25 cellular contexts compared by ENCODE assay signal in the genomic region with DNA sequence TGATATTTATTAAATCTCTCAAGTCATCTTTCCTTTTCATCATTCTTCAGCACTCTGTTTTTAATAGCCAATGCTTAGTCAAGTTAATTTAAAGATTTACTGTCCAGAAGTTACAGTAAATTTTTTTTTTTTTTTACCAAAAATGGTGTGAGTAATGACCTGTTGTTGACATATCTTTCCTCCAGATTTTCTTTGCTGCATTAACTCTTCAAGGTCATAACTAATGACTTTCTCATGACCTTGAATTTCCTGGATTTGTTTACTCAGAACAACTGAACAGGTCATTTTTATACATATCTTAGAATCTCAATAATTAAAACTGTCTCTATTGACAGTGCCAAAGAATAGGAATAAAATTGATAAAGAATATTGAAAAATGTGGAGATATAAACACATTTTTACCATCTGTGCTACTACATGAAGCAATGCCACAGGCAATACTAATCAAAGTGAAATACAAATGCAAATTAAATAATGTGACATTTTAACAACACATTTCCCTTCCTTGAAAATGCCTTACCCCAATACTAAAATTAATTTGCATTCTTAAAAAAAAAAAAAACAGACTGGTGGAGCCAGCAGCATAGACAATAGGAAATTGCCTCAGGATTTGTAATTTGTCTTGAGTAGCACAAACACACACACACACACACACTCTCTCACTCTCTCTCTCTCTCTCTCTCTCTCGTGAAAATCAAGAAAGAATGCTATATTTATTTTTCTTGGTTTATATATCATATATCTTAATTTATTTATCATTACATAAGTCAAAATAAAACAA. TPM values are rescaled to one million over a fixed set of nuclear protein-coding genes. Genes with fewer than 3 reads are reported as not detected.
DNase-seq lines count a peak whose midpoint lies in the region; ATAC-seq and TF ChIP-seq lines count a peak whose summit lies in the region.
"Had no signal": no experiment of that assay in that cellular context is flagged by ENCODE, and none has a peak within 500 bp of the region (broad histone marks: within the 10 kb centered on the region; RNA-seq: fewer than 3 reads in every experiment).

No MANE protein-coding gene starts in this region.

- H3K79me2 ChIP-seq in ACC112 (ENCODE audit: control insufficient read depth, insufficient read depth, low read length, unreplicated experiment): no peaks in the 10 kb centered on the region

- peaks cover 34% of the 10 kb centered on the region for H3K4me1 Mint-ChIP-seq in activated T-helper 2 cell treated with anti-CD3 and anti-CD28 coated beads, Interferon-gamma antibody, Interleukin-2, Interleukin-4, amounts not matched to agents 10 μg/mL and 5 μg/mL and 100 μg/mL, durations not matched to agents 14 hours and 24 hours and 36 hours (ENCODE audit: low read depth)
- peaks cover 26% of the 10 kb centered on the region for H3K4me1 Mint-ChIP-seq in type B pancreatic cell (ENCODE audit: unreplicated experiment)
- H3K4me1 Mint-ChIP-seq: activated B cell treated with CpG ODN at 0.5 μM for 24 hours had no signal

- no peaks in the 10 kb centered on the region for H3K9me3 ChIP-seq in aorta (ENCODE audit: control insufficient read depth, low read length)
- H3K9me3 ChIP-seq: HAP-1, ovary, transverse colon had no signal

- 45 to 63% methylated on average over 1 of the region's 1 CpG for WGBS in aorta, 2 donors

- no peak for TF ChIP-seq CTCF in type B pancreatic cell (conservative IDR thresholded peaks at IDR 0.05)

- DNase-seq in M059J (ENCODE audit: low read depth) (peak; percentile 50), left kidney (ENCODE audit: low read depth, low spot score) (peak; percentile 29), aorta (no peak), AG20443 (ENCODE audit: low spot score) (no peak), type B pancreatic cell (ENCODE audit: extremely low spot score, unreplicated experiment) (no peak), NCI-H1105 treated with DMSO at 0.1 percent for 48 hours (lab: John Stamatoyannopoulos, UW) (no peak)
- no peak for DNase-seq in activated T-helper 2 cell treated with anti-CD3 and anti-CD28 coated beads, Interferon-gamma antibody, Interleukin-2, Interleukin-4, amounts not matched to agents 10 μg/mL and 5 μg/mL and 100 μg/mL, durations not matched to agents 14 hours and 24 hours and 36 hours (ENCODE audit: low spot score)
- DNase-seq: ACHN; activated B cell treated with CpG ODN at 0.5 μM for 24 hours; activated CD4-positive, alpha-beta memory T cell treated with anti-CD3 and anti-CD28 coated beads for 36 hours; activated effector memory CD4-positive, alpha-beta T cell treated with anti-CD3 and anti-CD28 coated beads, Interleukin-2, amount 50 U/mL, for 16 hours; effector CD8-positive, alpha-beta T cell; left cardiac atrium; naive thymus-derived CD8-positive, alpha-beta T cell; NCI-H1105; NCI-H524; ovary; stimulated activated CD4-positive, alpha-beta T cell treated with anti-CD3 and anti-CD28 coated beads, Interleukin-12 subunit alpha, Interleukin-12 subunit beta, amount 100 ng/mL, for 4 hours; transverse colon had no signal

- peak overlapping the region; percentile 36; the same call in 1 of the 2 replicates for H3K27ac ChIP-seq in ACC112 (ENCODE audit: low read depth, low read length)
- H3K27ac ChIP-seq in aorta (ENCODE audit: low read depth in 1 of 2, low read length in 2 of 2): no peak overlapping the region
- H3K27ac ChIP-seq: KMS-11, ovary, transverse colon had no signal

- H3K27ac Mint-ChIP-seq in activated T-helper 2 cell treated with anti-CD3 and anti-CD28 coated beads, Interferon-gamma antibody, Interleukin-2, Interleukin-4, amounts not matched to agents 10 μg/mL and 5 μg/mL and 100 μg/mL, durations not matched to agents 14 hours and 24 hours and 36 hours: peak overlapping the region; percentile 35
- no peak overlapping the region for H3K27ac Mint-ChIP-seq in type B pancreatic cell
- H3K27ac Mint-ChIP-seq: activated B cell treated with CpG ODN at 0.5 μM for 24 hours; activated CD4-positive, alpha-beta memory T cell treated with anti-CD3 and anti-CD28 coated beads for 36 hours; CD14-positive monocyte; naive thymus-derived CD8-positive, alpha-beta T cell had no signal

- no peak for ATAC-seq in aorta (ENCODE audit: low FRiP score)
- ATAC-seq: left cardiac atrium; naive thymus-derived CD8-positive, alpha-beta T cell had no signal

- peaks cover 6% of the 10 kb centered on the region for H3K9me3 Mint-ChIP-seq in activated T-helper 2 cell treated with anti-CD3 and anti-CD28 coated beads, Interferon-gamma antibody, Interleukin-2, Interleukin-4, amounts not matched to agents 10 μg/mL and 5 μg/mL and 100 μg/mL, durations not matched to agents 14 hours and 24 hours and 36 hours
- H3K9me3 Mint-ChIP-seq in type B pancreatic cell: peaks cover 5% of the 10 kb centered on the region
- H3K9me3 Mint-ChIP-seq: activated CD4-positive, alpha-beta memory T cell treated with anti-CD3 and anti-CD28 coated beads for 36 hours had no signal

- H3K4me1 ChIP-seq in ACC112 (ENCODE audit: control insufficient read depth, insufficient read depth, low read length, unreplicated experiment): peaks cover 32% of the 10 kb centered on the region
- H3K4me1 ChIP-seq in aorta (ENCODE audit: control insufficient read depth in 1 of 2, insufficient read depth in 2 of 2, low read length in 2 of 2): peaks cover 0 to under 1% of the 10 kb centered on the region in 2 donors
- H3K4me1 ChIP-seq: HAP-1 had no signal

- no peak overlapping the region for H3K4me3 ChIP-seq in ACC112 (ENCODE audit: low read depth, low read length)
- no peak overlapping the region for H3K4me3 ChIP-seq in aorta (ENCODE audit: low read length in 2 of 2)
- H3K4me3 ChIP-seq: HAP-1, ovary, transverse colon had no signal

- intact Hi-C loops in activated T-helper 2 cell treated with anti-CD3 and anti-CD28 coated beads, Interferon-gamma antibody, Interleukin-2, Interleukin-4, amounts not matched to agents 10 μg/mL and 5 μg/mL and 100 μg/mL, durations not matched to agents 14 hours and 24 hours and 36 hours (cut with micrococcal nuclease): loop anchor here (2.0 to 10.0 kb wide), 4 partner anchors 15 to 799 kb away; no protein-coding TSS in a partner anchor
- intact Hi-C loops in aorta (cut with DNase I): no loop called here

- H3K27me3 ChIP-seq in ACC112 (ENCODE audit: insufficient read depth, low read length): no peaks in the 10 kb centered on the region
- H3K27me3 ChIP-seq in aorta (ENCODE audit: control insufficient read depth in 1 of 2, insufficient read depth in 2 of 2, low read length in 1 of 2): no peaks in the 10 kb centered on the region
- H3K27me3 ChIP-seq: ovary, transverse colon had no signal

- no peak overlapping the region for H3K4me3 Mint-ChIP-seq in activated T-helper 2 cell treated with anti-CD3 and anti-CD28 coated beads, Interferon-gamma antibody, Interleukin-2, Interleukin-4, amounts not matched to agents 10 μg/mL and 5 μg/mL and 100 μg/mL, durations not matched to agents 14 hours and 24 hours and 36 hours (ENCODE audit: low read depth)
- no peak overlapping the region for H3K4me3 Mint-ChIP-seq in type B pancreatic cell
- H3K4me3 Mint-ChIP-seq: activated B cell treated with CpG ODN at 0.5 μM for 24 hours; activated CD4-positive, alpha-beta memory T cell treated with anti-CD3 and anti-CD28 coated beads for 36 hours; CD14-positive monocyte; mesothelial cell of epicardium; naive thymus-derived CD8-positive, alpha-beta T cell had no signal

- H3K27me3 Mint-ChIP-seq in activated T-helper 2 cell treated with anti-CD3 and anti-CD28 coated beads, Interferon-gamma antibody, Interleukin-2, Interleukin-4, amounts not matched to agents 10 μg/mL and 5 μg/mL and 100 μg/mL, durations not matched to agents 14 hours and 24 hours and 36 hours (ENCODE audit: low read depth): peaks cover 4% of the 10 kb centered on the region
- peaks cover 3% of the 10 kb centered on the region for H3K27me3 Mint-ChIP-seq in type B pancreatic cell
- H3K27me3 Mint-ChIP-seq: activated B cell treated with CpG ODN at 0.5 μM for 24 hours; activated CD4-positive, alpha-beta memory T cell treated with anti-CD3 and anti-CD28 coated beads for 36 hours; naive thymus-derived CD8-positive, alpha-beta T cell had no signal

- no peaks in the 10 kb centered on the region for H3K36me3 ChIP-seq in ACC112 (ENCODE audit: insufficient read depth, low read length)
- no peaks in the 10 kb centered on the region for H3K36me3 ChIP-seq in aorta (ENCODE audit: control insufficient read depth in 1 of 2, insufficient read depth in 2 of 2, low read length in 1 of 2)
- H3K36me3 ChIP-seq: HAP-1, ovary, transverse colon had no signal

- H3K36me3 Mint-ChIP-seq in activated T-helper 2 cell treated with anti-CD3 and anti-CD28 coated beads, Interferon-gamma antibody, Interleukin-2, Interleukin-4, amounts not matched to agents 10 μg/mL and 5 μg/mL and 100 μg/mL, durations not matched to agents 14 hours and 24 hours and 36 hours (ENCODE audit: low read depth): peaks cover 5% of the 10 kb centered on the region
- H3K36me3 Mint-ChIP-seq in type B pancreatic cell: no peaks in the 10 kb centered on the region
- H3K36me3 Mint-ChIP-seq: activated CD4-positive, alpha-beta memory T cell treated with anti-CD3 and anti-CD28 coated beads for 36 hours; CD14-positive monocyte; mesothelial cell of epicardium; naive thymus-derived CD8-positive, alpha-beta T cell had no signal

- no peak overlapping the region for H2AFZ ChIP-seq in ACC112 (ENCODE audit: low read length, unreplicated experiment)

RNA-seq across cellular contexts. Expression of a gene that starts 22.6 kb away (rescaled TPM):
- total RNA-seq in M059J (2014; rRNA removed; shearing (Covaris generic)): 1.6 and 3.0 TPM in 2 replicates
- not detected in 2 replicates for total RNA-seq in activated T-helper 2 cell treated with anti-CD3 and anti-CD28 coated beads, Interferon-gamma antibody, Interleukin-2, Interleukin-4, amounts not matched to agents 10 μg/mL and 5 μg/mL and 100 μg/mL, durations not matched to agents 14 hours and 24 hours and 36 hours
- total RNA-seq in aorta (1 to 10 TPM; 1.4 to 3.2 TPM), type B pancreatic cell (ENCODE audit: low replicate concordance) (0.75 TPM in 1 of 2 replicates, not detected in the other)
- polyA plus RNA-seq in aorta: under 1 TPM; 0.15 to 0.88 TPM
- total RNA-seq: activated B cell treated with CpG ODN at 0.5 μM for 24 hours; activated CD4-positive, alpha-beta memory T cell treated with anti-CD3 and anti-CD28 coated beads for 36 hours; naive thymus-derived CD8-positive, alpha-beta T cell; T-helper 2 cell treated with Interferon-gamma antibody and Interleukin-4, amounts not matched to agents 100 ng/mL and 5 ng/mL, for 36 hours had no signal
- polyA plus RNA-seq: naive thymus-derived CD8-positive, alpha-beta T cell had no signal

Comparison
In these comparisons a context has a peak if more than half of its experiments do, and no peak if none do; other contexts are left out.
1. DNase-seq: peak in M059J (single experiment) and left kidney (single experiment); none in activated T-helper 2 cell treated with anti-CD3 and anti-CD28 coated beads, Interferon-gamma antibody, Interleukin-2, Interleukin-4, amounts not matched to agents 10 μg/mL and 5 μg/mL and 100 μg/mL, durations not matched to agents 14 hours and 24 hours and 36 hours (single experiment), aorta (0 of 2), AG20443 (single experiment), type B pancreatic cell (single experiment) and NCI-H1105 treated with DMSO at 0.1 percent for 48 hours (single experiment).